Comparison of ENCODE assay signal across 19 cellular contexts in the genomic region with DNA sequence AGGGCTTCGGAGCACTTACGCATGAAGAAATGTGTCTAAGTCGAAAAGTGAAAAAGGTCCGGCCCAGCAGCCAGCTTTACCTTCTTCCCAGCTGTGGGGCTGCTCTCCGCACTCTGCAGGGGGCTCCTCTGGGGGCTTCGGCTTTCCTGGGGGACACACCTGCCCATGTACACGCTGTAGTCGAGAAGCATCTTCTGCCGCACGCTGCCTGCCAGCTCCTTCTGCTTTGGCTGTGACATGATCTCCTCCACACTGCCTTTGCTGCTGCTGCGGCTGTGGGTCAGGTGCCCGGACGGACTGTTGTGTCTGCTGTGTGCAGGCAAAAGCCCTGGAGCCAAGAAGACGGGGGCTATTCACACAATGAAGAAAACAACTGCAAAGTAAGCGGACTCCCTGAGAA.
"Had no signal": no experiment of that assay in that cellular context is flagged by ENCODE, and none has a peak within 500 bp of the region (broad histone marks: within the 10 kb centered on the region; RNA-seq: fewer than 3 reads in every experiment).

No MANE protein-coding gene starts in this region.

- H3K9me3 ChIP-seq: esophagus muscularis mucosa, gastroesophageal sphincter, left ventricle myocardium inferior, lower lobe of right lung, neutrophil, right atrium auricular region had no signal

- H3K4me1 Mint-ChIP-seq: memory B cell had no signal

- H3K27ac ChIP-seq: coronary artery, esophagus muscularis mucosa, gastroesophageal sphincter, left ventricle myocardium inferior, lower lobe of right lung, neutrophil, right atrium auricular region had no signal

- H3K9me3 Mint-ChIP-seq: memory B cell; mesothelial cell of epicardium; natural killer cell treated with Interleukin-12 subunit alpha and Interleukin-12 subunit beta and Interleukin-15 and Interleukin-18, amount 100 ng/mL, for 72 hours had no signal

- H3K36me3 Mint-ChIP-seq: natural killer cell treated with Interleukin-12 subunit alpha and Interleukin-12 subunit beta and Interleukin-15 and Interleukin-18, amount 100 ng/mL, for 72 hours had no signal

- H3K4me3 Mint-ChIP-seq: memory B cell; mesothelial cell of epicardium; natural killer cell treated with Interleukin-12 subunit alpha and Interleukin-12 subunit beta and Interleukin-15 and Interleukin-18, amount 100 ng/mL, for 72 hours had no signal

- H3K27me3 ChIP-seq: esophagus muscularis mucosa, gastroesophageal sphincter, neutrophil, right atrium auricular region had no signal

- H3K27me3 Mint-ChIP-seq: memory B cell; natural killer cell treated with Interleukin-12 subunit alpha and Interleukin-12 subunit beta and Interleukin-15 and Interleukin-18, amount 100 ng/mL, for 72 hours had no signal

- H3K4me3 ChIP-seq: coronary artery, esophagus muscularis mucosa, gastroesophageal sphincter, left ventricle myocardium inferior, lower lobe of right lung, right atrium auricular region had no signal

- DNase-seq: effector CD8-positive, alpha-beta T cell; glutamatergic neuron; islet precursor cell; left ventricle myocardium inferior; lower lobe of right lung; posterior cingulate gyrus; small intestine; stimulated activated CD4-positive, alpha-beta T cell treated with anti-CD3 and anti-CD28 coated beads, Interleukin-12 subunit alpha, Interleukin-12 subunit beta, amount 100 ng/mL, for 4 hours; stimulated activated naive CD4-positive, alpha-beta T cell treated with Interleukin-2 at 50 U/mL for 16 hours; trophoblast cell had no signal

- FAIRE-seq: endometrium, small intestine had no signal

- H3K27ac Mint-ChIP-seq: memory B cell; mesothelial cell of epicardium; natural killer cell treated with Interleukin-12 subunit alpha and Interleukin-12 subunit beta and Interleukin-15 and Interleukin-18, amount 100 ng/mL, for 72 hours had no signal
